Comparison of ENCODE assay signal across 8 cellular contexts in genomic region chr19:35882074-35882832, GRCh38. TPM values are rescaled to one million over a fixed set of nuclear protein-coding genes. Genes with fewer than 3 reads are reported as not detected.
DNase-seq lines count a peak whose midpoint lies in the region; ATAC-seq, FAIRE-seq and TF ChIP-seq lines count a peak whose summit lies in the region.
"Had no signal": no experiment of that assay in that cellular context is flagged by ENCODE, and none has a peak within 500 bp of the region (broad histone marks: within the 10 kb centered on the region; RNA-seq: fewer than 3 reads in every experiment).

No MANE protein-coding gene starts in this region.

- H3K4me3 ChIP-seq in brain microvascular endothelial cell (ENCODE audit: low read depth, low read length) (no peak overlapping the region), kidney (ENCODE audit: low read length in 2 of 2) (no peak overlapping the region), thoracic aorta (no peak overlapping the region)

- no peak overlapping the region for H3K27ac ChIP-seq in brain microvascular endothelial cell
- no peak overlapping the region for H3K27ac ChIP-seq in kidney (ENCODE audit: low read depth in 2 of 2, low read length in 2 of 2)
- H3K27ac ChIP-seq in thoracic aorta, result no peak overlapping the region

- H3K4me1 ChIP-seq in kidney (ENCODE audit: control insufficient read depth in 1 of 2, insufficient read depth in 1 of 2, low read depth in 1 of 2, low read length in 2 of 2), result no peaks in the 10 kb centered on the region
- no peaks in the 10 kb centered on the region for H3K4me1 ChIP-seq in thoracic aorta (ENCODE audit: control insufficient read depth in 1 of 2, low read depth in 2 of 2)

- FAIRE-seq in kidney (lab: Jason Lieb, UNC), result peak; percentile 92

- H3K27me3 ChIP-seq in brain microvascular endothelial cell (replicated peaks) (no peaks in the 10 kb centered on the region), thoracic aorta (replicated peaks; ENCODE audit: insufficient read depth) (no peaks in the 10 kb centered on the region)

- H3K36me3 ChIP-seq in brain microvascular endothelial cell (replicated peaks) (no peaks in the 10 kb centered on the region), kidney (ENCODE audit: control insufficient read depth in 1 of 2, insufficient read depth in 2 of 2, low read length in 2 of 2) (no peaks in the 10 kb centered on the region), thoracic aorta (no peaks in the 10 kb centered on the region)

- peak; percentile 9 for ATAC-seq in thoracic aorta (ENCODE audit: insufficient number of reproducible peaks, low FRiP score, low read depth)

- DNase-seq in DMS79 treated with DMSO at 0.1 percent for 48 hours (lab: John Stamatoyannopoulos, UW), result peak; percentile 76
- peak; percentile 77 for DNase-seq in HS-27A (ENCODE audit: low read depth)
- DNase-seq in NCI-H748 treated with DMSO at 0.1 percent for 48 hours (lab: John Stamatoyannopoulos, UW), result peak; percentile 74
- peak; percentile 76 for DNase-seq in brain microvascular endothelial cell
- DNase-seq in kidney, result no peak
- no peak for DNase-seq in thoracic aorta (ENCODE audit: low spot score)
- no peak for DNase-seq in stimulated activated CD4-positive, alpha-beta T cell treated with anti-CD3 and anti-CD28 coated beads, Interleukin-2, amount 100 ng/mL, for 48 hours
- DNase-seq: activated T-cell treated with anti-CD3 and anti-CD28 coated beads, Interleukin-2, amount 50 U/mL, for 4 hours had no signal

- in situ Hi-C loops in brain microvascular endothelial cell (cut with HindIII; ENCODE audit: low pct_ligation_motif_present, low sequenced_read_pairs), result no loop called here

- TF ChIP-seq CTCF in brain microvascular endothelial cell (IDR thresholded peaks at IDR 0.05; ENCODE audit: low read depth, low read length, missing control alignments) (peak; percentile 52), kidney (IDR thresholded peaks at IDR 0.05; ENCODE audit: borderline replicate concordance, extremely low read depth, insufficient read depth) (peak; percentile 58), thoracic aorta (IDR thresholded peaks at IDR 0.05) (peak; percentile 21)

- H3K9ac ChIP-seq in kidney (ENCODE audit: low read length in 2 of 2), result no peak overlapping the region

- intact Hi-C loops in kidney (cut with DNase I), result loop anchor here (5.0 kb wide), 1 partner anchor 50 kb away; no protein-coding TSS in a partner anchor

- H3K9me3 ChIP-seq in kidney (ENCODE audit: control insufficient read depth in 1 of 2, low read length in 2 of 2) (no peaks in the 10 kb centered on the region), thoracic aorta (no peaks in the 10 kb centered on the region)

RNA-seq across cellular contexts. Expression of gene APLP1, which starts 13.9 kb away (rescaled TPM):
- total RNA-seq in kidney, result 3.8 TPM
- polyA plus RNA-seq in kidney (ENCODE audit: insufficient read depth, low read depth, low replicate concordance), result 13.6 TPM
- 10 to 100 TPM; 28.1 to 47.2 TPM for total RNA-seq in thoracic aorta

RNA-seq across cellular contexts. Expression of gene NFKBID, which starts 18.1 kb away (rescaled TPM):
- total RNA-seq in kidney, result 23.9 TPM
- 1.9 TPM for polyA plus RNA-seq in kidney (ENCODE audit: insufficient read depth, low read depth, low replicate concordance)
- total RNA-seq in thoracic aorta, result 10 to 100 TPM in 1 of 2 donors, 1 to 10 TPM in 1; 5.4 to 32.6 TPM

RNA-seq across cellular contexts. Expression of gene HCST, which starts 20.1 kb away (rescaled TPM):
- total RNA-seq in kidney (16.7 TPM), thoracic aorta (10 to 100 TPM in 1 of 2 donors, 1 to 10 TPM in 1; 4.5 to 13.2 TPM)
- 10.6 TPM for polyA plus RNA-seq in kidney (ENCODE audit: insufficient read depth, low read depth, low replicate concordance)

RNA-seq across cellular contexts. Expression of gene KIRREL2, which starts 25.5 kb away (rescaled TPM):
- total RNA-seq in kidney (not detected), thoracic aorta (under 1 TPM in 1 of 2 donors, not detected in 1; 0.92 TPM)
- 0.82 TPM for polyA plus RNA-seq in kidney (ENCODE audit: insufficient read depth, low read depth, low replicate concordance)

RNA-seq across cellular contexts. Expression of gene TYROBP, which starts 25.8 kb away (rescaled TPM):
- total RNA-seq in kidney, result 77.6 TPM
- polyA plus RNA-seq in kidney (ENCODE audit: insufficient read depth, low read depth, low replicate concordance), result 64.2 TPM
- total RNA-seq in thoracic aorta, result 100 to 1,000 TPM; 155 to 247 TPM

Comparison
In these comparisons a context has a peak if more than half of its experiments do, and no peak if none do; other contexts are left out.
1. DNase-seq: peak in DMS79 treated with DMSO at 0.1 percent for 48 hours (single experiment), HS-27A (single experiment), NCI-H748 treated with DMSO at 0.1 percent for 48 hours (single experiment) and brain microvascular endothelial cell (single experiment); none in kidney (single experiment), thoracic aorta (single experiment) and stimulated activated CD4-positive, alpha-beta T cell treated with anti-CD3 and anti-CD28 coated beads, Interleukin-2, amount 100 ng/mL, for 48 hours (0 of 2).
2. Peak in every context shown above with its lines, with median percentiles within 50 percentile points of each other: CTCF ChIP-seq.